8 cellular contexts compared by ENCODE assay signal in the genomic region with DNA sequence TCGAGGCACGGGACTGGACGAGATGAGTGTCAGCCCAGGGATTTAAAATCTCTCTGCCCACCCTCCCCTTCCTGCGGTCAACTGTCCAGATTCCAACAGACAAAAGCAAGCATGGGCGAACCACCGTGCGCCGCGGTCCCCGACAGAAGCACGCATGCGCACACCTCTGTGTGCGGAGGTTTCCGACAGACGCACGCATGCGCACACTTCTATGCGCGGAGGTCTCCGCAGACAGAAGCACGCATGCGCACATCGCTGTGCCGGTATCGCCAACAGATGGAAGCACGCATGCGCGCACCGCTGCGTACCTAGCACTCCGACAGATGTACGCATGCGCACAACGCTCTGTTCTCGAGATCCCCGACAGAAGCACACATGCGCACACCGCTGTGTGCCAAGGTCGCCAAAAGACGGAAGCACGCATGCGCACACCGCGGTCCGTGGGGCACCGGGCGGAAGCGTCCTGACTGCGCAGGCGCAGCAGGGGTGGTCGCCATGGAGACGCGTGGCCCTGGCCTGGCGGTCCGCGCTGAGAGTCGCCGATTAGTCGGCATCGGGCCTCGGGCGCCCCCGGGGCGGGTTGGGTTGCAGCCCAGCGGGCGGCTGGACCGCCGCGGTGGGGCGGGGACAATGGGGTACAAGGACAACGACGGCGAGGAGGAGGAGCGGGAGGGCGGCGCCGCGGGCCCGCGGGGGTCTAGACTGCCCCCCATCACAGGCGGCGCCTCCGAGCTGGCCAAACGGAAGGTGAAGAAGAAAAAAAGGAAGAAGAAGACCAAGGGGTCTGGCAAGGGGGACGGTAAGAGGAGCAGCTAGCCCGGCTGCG. TPM values are rescaled to one million over a fixed set of nuclear protein-coding genes. Genes with fewer than 3 reads are reported as not detected.
DNase-seq lines count a peak whose midpoint lies in the region; ATAC-seq and TF ChIP-seq lines count a peak whose summit lies in the region.

No MANE protein-coding gene starts in this region.

- no peaks in the 10 kb centered on the region for H3K9me3 ChIP-seq in ascending aorta
- H3K9me3 ChIP-seq in right atrium auricular region, result no peaks in the 10 kb centered on the region
- H3K9me3 ChIP-seq in prostate gland, result no peaks in the 10 kb centered on the region

- TF ChIP-seq CTCF in ascending aorta (IDR thresholded peaks at IDR 0.05) (no peak), right atrium auricular region (IDR thresholded peaks at IDR 0.05) (no peak), prostate gland (IDR thresholded peaks at IDR 0.05) (no peak)

- H3K27me3 ChIP-seq in ascending aorta (no peaks in the 10 kb centered on the region), right atrium auricular region (no peaks in the 10 kb centered on the region), prostate gland (replicated peaks; ENCODE audit: insufficient read depth) (no peaks in the 10 kb centered on the region)

- ATAC-seq in GM18499 (IDR thresholded peaks at IDR 0.05; ENCODE audit: insufficient read depth, unreplicated experiment), result peak; percentile 78
- peak; percentile 84 for ATAC-seq in HG02938 (IDR thresholded peaks at IDR 0.05; ENCODE audit: unreplicated experiment)

- TF ChIP-seq POLR2A in prostate gland (IDR thresholded peaks at IDR 0.05), result peak; percentile 47

- H3K36me3 ChIP-seq in ascending aorta, result peaks cover 0 to 4% of the 10 kb centered on the region in 2 donors
- H3K36me3 ChIP-seq in right atrium auricular region, result no peaks in the 10 kb centered on the region
- no peaks in the 10 kb centered on the region for H3K36me3 ChIP-seq in prostate gland
- H3K36me3 ChIP-seq in urinary bladder (ENCODE audit: insufficient read depth), result no peaks in the 10 kb centered on the region

- WGBS in prostate gland, result 6% methylated on average over 75 of the region's 87 CpGs
- 3% methylated on average over 87 of the region's 87 CpGs for WGBS in urinary bladder

- H3K27ac ChIP-seq in ascending aorta, result peak overlapping the region; percentile 51 to 63
- H3K27ac ChIP-seq in right atrium auricular region, result peak overlapping the region; percentile 63 to 84
- H3K27ac ChIP-seq in prostate gland, result peak overlapping the region; percentile 20 to 56
- peak overlapping the region; percentile 53 for H3K27ac ChIP-seq in urinary bladder (ENCODE audit: low read depth)

- peak; percentile 95 to 96 for DNase-seq in NCI-H187 (lab: John Stamatoyannopoulos, UW)
- peak; percentile 98 to 99 (median 98) for DNase-seq in T-helper 2 cell
- DNase-seq in ascending aorta (ENCODE audit: low spot score in 2 of 2), result peak; percentile 98 to 100
- DNase-seq in right atrium auricular region (ENCODE audit: low spot score), result peak; percentile 100
- DNase-seq in prostate gland (ENCODE audit: low spot score), result peak; percentile 99

- intact Hi-C loops in ascending aorta (cut with DNase I), result loop anchor here (2.0 kb wide), 2 partner anchors 291 to 571 kb away; no protein-coding TSS in a partner anchor
- intact Hi-C loops in prostate gland (cut with DNase I), result no loop called here

- peaks cover 3 to 9% of the 10 kb centered on the region in 2 donors for H3K4me1 ChIP-seq in ascending aorta
- H3K4me1 ChIP-seq in right atrium auricular region, result peaks cover 0 to 25% of the 10 kb centered on the region in 2 donors
- H3K4me1 ChIP-seq in prostate gland (replicated peaks), result no peaks in the 10 kb centered on the region
- H3K4me1 ChIP-seq in urinary bladder (ENCODE audit: insufficient read depth), result no peaks in the 10 kb centered on the region

- H3K4me3 ChIP-seq in ascending aorta, result peak overlapping the region; percentile 87 to 89
- H3K4me3 ChIP-seq in right atrium auricular region, result peak overlapping the region; percentile 56 to 98
- H3K4me3 ChIP-seq in prostate gland, result peak overlapping the region; percentile 87 to 92
- peak overlapping the region; percentile 80 for H3K4me3 ChIP-seq in urinary bladder (ENCODE audit: low read depth, low read length)

RNA-seq across cellular contexts. Expression of gene RFLNB, which starts 35.7 kb away (rescaled TPM):
- total RNA-seq in ascending aorta (3.4 TPM), right atrium auricular region (10 to 100 TPM in 1 of 2 donors, 1 to 10 TPM in 1; 9.5 to 16.8 TPM), prostate gland (10 to 100 TPM in 1 of 2 donors, 1 to 10 TPM in 1; 3.9 to 10.2 TPM), urinary bladder (21.4 TPM)
- polyA plus RNA-seq in urinary bladder, result 23.9 TPM

RNA-seq across cellular contexts. Expression of gene RPH3AL, which starts 57.5 kb away (rescaled TPM):
- total RNA-seq in ascending aorta (44.2 TPM), right atrium auricular region (10 to 100 TPM in 1 of 2 donors, 1 to 10 TPM in 1; 7.2 to 13.1 TPM), prostate gland (10 to 100 TPM; 11.7 to 17.8 TPM), urinary bladder (5.4 TPM)
- polyA plus RNA-seq in urinary bladder, result 7.1 TPM

Comparison
In these comparisons a context has a peak if more than half of its experiments do, and no peak if none do; other contexts are left out.
1. Peak in every context shown above with its lines: DNase-seq, ATAC-seq, H3K4me3 ChIP-seq and H3K27ac ChIP-seq.